8 cellular contexts compared by ENCODE assay signal in the genomic region with DNA sequence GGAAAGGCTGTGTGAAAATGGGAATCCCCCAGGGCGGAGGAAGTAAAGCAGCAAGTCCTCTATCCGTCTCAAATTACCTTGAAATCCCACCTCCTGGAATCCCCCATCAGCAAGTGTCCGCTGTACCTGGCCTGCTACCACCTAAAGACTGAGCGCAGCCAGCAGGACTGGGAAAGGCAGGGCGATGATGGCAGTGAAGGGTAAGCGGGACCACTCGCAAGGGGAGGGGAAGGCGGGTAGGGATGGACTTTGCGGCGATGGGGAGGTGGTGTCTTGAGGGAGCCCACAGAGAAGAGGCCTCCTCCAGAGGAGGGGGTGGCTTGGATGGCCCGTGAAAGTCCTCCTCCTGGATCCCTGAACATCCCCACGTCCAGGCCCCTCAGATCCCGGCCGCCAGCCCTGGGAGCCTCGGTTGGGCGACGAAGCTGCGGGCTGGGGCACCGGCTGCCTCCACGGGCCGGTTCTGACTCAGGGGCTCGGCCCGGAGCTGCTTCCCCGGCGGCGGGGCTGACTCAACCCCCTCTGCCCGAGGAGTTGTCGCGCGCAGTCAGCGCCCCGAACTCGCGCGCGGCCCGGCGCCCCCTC. TPM values are rescaled to one million over a fixed set of nuclear protein-coding genes. Genes with fewer than 3 reads are reported as not detected.
DNase-seq lines count a peak whose midpoint lies in the region; ATAC-seq and TF ChIP-seq lines count a peak whose summit lies in the region.

No MANE protein-coding gene starts in this region.

- H4K20me1 ChIP-seq in MM.1S (ENCODE audit: insufficient read depth, low read length) = no peaks in the 10 kb centered on the region

- peak overlapping the region; percentile 57 to 69 (median 65) for H3K4me3 Mint-ChIP-seq in immature natural killer cell
- H3K4me3 Mint-ChIP-seq in stimulated activated effector memory CD8-positive, alpha-beta T cell treated with anti-CD3 and anti-CD28 coated beads, Interleukin-12 subunit alpha, Interleukin-12 subunit beta, amount 100 ng/mL, for 72 hours = peak overlapping the region; percentile 39

- H3K9me3 Mint-ChIP-seq in immature natural killer cell = no peaks in the 10 kb centered on the region
- H3K9me3 Mint-ChIP-seq in stimulated activated effector memory CD8-positive, alpha-beta T cell treated with anti-CD3 and anti-CD28 coated beads, Interleukin-12 subunit alpha, Interleukin-12 subunit beta, amount 100 ng/mL, for 72 hours = no peaks in the 10 kb centered on the region

- ATAC-seq in stimulated activated effector memory CD8-positive, alpha-beta T cell treated with anti-CD3 and anti-CD28 coated beads, Interleukin-12 subunit alpha, Interleukin-12 subunit beta, amount 100 ng/mL, for 72 hours = peak; percentile 68
- no peak for ATAC-seq in GM21367 (IDR thresholded peaks at IDR 0.05; ENCODE audit: unreplicated experiment)

- TF ChIP-seq CTCF in MM.1S (IDR thresholded peaks at IDR 0.05; ENCODE audit: low read length) = no peak
- TF ChIP-seq CTCF in breast epithelium (IDR thresholded peaks at IDR 0.05) = no peak

- intact Hi-C loops in breast epithelium (cut with DNase I; ENCODE audit: low total_unique reads) = no loop called here

- no peaks in the 10 kb centered on the region for H3K9me3 ChIP-seq in MM.1S (replicated peaks; ENCODE audit: insufficient read depth, low read length)
- no peaks in the 10 kb centered on the region for H3K9me3 ChIP-seq in breast epithelium

- peaks cover 23 to 40% (median 32%) of the 10 kb centered on the region in 3 donors for H3K27me3 Mint-ChIP-seq in immature natural killer cell (ENCODE audit: low read depth in 3 of 3)

- no peaks in the 10 kb centered on the region for H3F3A ChIP-seq in MM.1S (ENCODE audit: insufficient read depth, low read length)

- no peak overlapping the region for H3K4me2 ChIP-seq in MM.1S (ENCODE audit: low read depth, low read length)

- peaks cover 8 to 11% of the 10 kb centered on the region in 2 donors for H3K4me1 Mint-ChIP-seq in immature natural killer cell
- H3K4me1 Mint-ChIP-seq in stimulated activated effector memory CD8-positive, alpha-beta T cell treated with anti-CD3 and anti-CD28 coated beads, Interleukin-12 subunit alpha, Interleukin-12 subunit beta, amount 100 ng/mL, for 72 hours = peaks cover 6% of the 10 kb centered on the region

- TF ChIP-seq POLR2A in breast epithelium (IDR thresholded peaks at IDR 0.05) = no peak

- no peak overlapping the region for H2AFZ ChIP-seq in MM.1S (ENCODE audit: low read length)

- no peak overlapping the region for H3K27ac Mint-ChIP-seq in immature natural killer cell
- no peak overlapping the region for H3K27ac Mint-ChIP-seq in stimulated activated effector memory CD8-positive, alpha-beta T cell treated with anti-CD3 and anti-CD28 coated beads, Interleukin-12 subunit alpha, Interleukin-12 subunit beta, amount 100 ng/mL, for 72 hours

- H3K36me3 ChIP-seq in MM.1S (replicated peaks; ENCODE audit: insufficient read depth, low read length) (no peaks in the 10 kb centered on the region), breast epithelium (no peaks in the 10 kb centered on the region)

- H3K4me3 ChIP-seq in MM.1S (ENCODE audit: low read length) = 0 out of 2 replicates have a peak overlapping the region, but pooled peaks have one; percentile 25
- H3K4me3 ChIP-seq in breast epithelium = peak overlapping the region; percentile 63 to 99 (median 70)

- no peaks in the 10 kb centered on the region for H3K79me2 ChIP-seq in MM.1S (ENCODE audit: low read length)

- peak; percentile 67 for DNase-seq in EL
- DNase-seq in MM.1S = no peak
- DNase-seq in breast epithelium (ENCODE audit: low spot score in 2 of 2) = peak in 1 of 2 donors; percentile 23
- DNase-seq in immature natural killer cell = no peak
- DNase-seq in stimulated activated effector memory CD8-positive, alpha-beta T cell treated with anti-CD3 and anti-CD28 coated beads, Interleukin-12 subunit alpha, Interleukin-12 subunit beta, amount 100 ng/mL, for 72 hours (ENCODE audit: low spot score in 2 of 2) = no peak
- no peak for DNase-seq in mesenteric fat pad (ENCODE audit: low spot score)
- DNase-seq in AML-193 (lab: John Stamatoyannopoulos, UW) = no peak

- no peaks in the 10 kb centered on the region for H3K36me3 Mint-ChIP-seq in immature natural killer cell
- H3K36me3 Mint-ChIP-seq in stimulated activated effector memory CD8-positive, alpha-beta T cell treated with anti-CD3 and anti-CD28 coated beads, Interleukin-12 subunit alpha, Interleukin-12 subunit beta, amount 100 ng/mL, for 72 hours = no peaks in the 10 kb centered on the region

- no peaks in the 10 kb centered on the region for H3K27me3 ChIP-seq in MM.1S (replicated peaks; ENCODE audit: insufficient read depth, low read length)
- H3K27me3 ChIP-seq in breast epithelium = no peaks in the 10 kb centered on the region

- no peak overlapping the region for H3K27ac ChIP-seq in MM.1S (ENCODE audit: low read length)
- H3K27ac ChIP-seq in breast epithelium = peak overlapping the region; percentile 85 to 96

- H3K4me1 ChIP-seq in MM.1S (ENCODE audit: low read length) (peaks cover 7% of the 10 kb centered on the region; the same call in 1 of the 2 replicates), breast epithelium (no peaks in the 10 kb centered on the region)

- H3K9ac ChIP-seq in MM.1S (ENCODE audit: low read length) = no peak overlapping the region

- no peaks in the 10 kb centered on the region for H3K9me2 ChIP-seq in MM.1S (replicated peaks; ENCODE audit: insufficient read depth, low read length)

RNA-seq across cellular contexts. Expression of a gene that starts 0.6 kb away (rescaled TPM):
- total RNA-seq in breast epithelium (10 to 100 TPM; 18.6 to 72.5 (median 40.0) TPM), mesenteric fat pad (89.9 TPM)
- polyA plus RNA-seq in immature natural killer cell = not detected

RNA-seq across cellular contexts. Expression of a gene that starts 38.9 kb away (rescaled TPM):
- 1 to 10 TPM; 1.8 to 5.9 (median 5.1) TPM for total RNA-seq in breast epithelium
- under 1 TPM in 1 of 3 donors, not detected in 2; 0.40 TPM for polyA plus RNA-seq in immature natural killer cell
- 1.0 TPM for total RNA-seq in mesenteric fat pad

RNA-seq across cellular contexts. Expression of a gene that starts 39.3 kb away (rescaled TPM):
- total RNA-seq in breast epithelium (10 to 100 TPM in 1 of 3 donors, 1 to 10 TPM in 2; 6.7 to 13.3 (median 9.5) TPM), mesenteric fat pad (4.0 TPM)
- under 1 TPM in 1 of 3 donors, not detected in 2; 0.68 TPM for polyA plus RNA-seq in immature natural killer cell
